Comparison of ENCODE assay signal across 1 cellular context in the genomic region with DNA sequence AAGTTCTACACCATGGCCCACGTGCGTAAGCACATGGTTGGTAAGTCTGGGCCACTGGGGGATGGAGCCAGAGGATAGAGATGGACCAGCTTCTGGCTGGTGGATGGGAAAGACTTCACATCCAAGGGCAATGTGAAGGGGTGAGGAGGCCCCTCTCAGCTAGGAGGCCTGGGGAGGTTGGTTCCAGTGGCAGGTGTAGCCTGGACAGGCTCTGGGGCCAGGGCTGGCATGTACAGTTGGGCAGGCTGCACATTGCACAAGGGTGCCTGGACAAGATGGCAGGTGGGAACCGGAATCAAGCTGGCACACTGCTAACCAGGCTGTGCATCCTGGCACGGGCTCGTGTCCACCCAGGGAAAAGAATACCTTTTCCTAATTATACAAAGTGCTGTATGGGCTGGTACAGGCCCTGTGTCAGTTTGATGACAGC.
A peak's percentile ranks its signal among the peaks of the same experiment; 100 is the strongest.
TF ChIP-seq lines count a peak whose summit lies in the region.

No MANE protein-coding gene starts in this region.

TF ChIP-seq in K562, 482 proteins besides CTCF, POLR2A, EP300 and RAD21:
- TF ChIP-seq MAX (CRISPR knock-in tag; IDR thresholded peaks at IDR 0.05) (0 out of 2 replicates have a peak, but pooled peaks have one; percentile 16), ZNF134 (CRISPR knock-in tag; conservative IDR thresholded peaks at IDR 0.05) (no peak)
TF ChIP-seq in K562: peak in this region for 1.
